Comparison of ENCODE assay signal across 23 cellular contexts in the genomic region with DNA sequence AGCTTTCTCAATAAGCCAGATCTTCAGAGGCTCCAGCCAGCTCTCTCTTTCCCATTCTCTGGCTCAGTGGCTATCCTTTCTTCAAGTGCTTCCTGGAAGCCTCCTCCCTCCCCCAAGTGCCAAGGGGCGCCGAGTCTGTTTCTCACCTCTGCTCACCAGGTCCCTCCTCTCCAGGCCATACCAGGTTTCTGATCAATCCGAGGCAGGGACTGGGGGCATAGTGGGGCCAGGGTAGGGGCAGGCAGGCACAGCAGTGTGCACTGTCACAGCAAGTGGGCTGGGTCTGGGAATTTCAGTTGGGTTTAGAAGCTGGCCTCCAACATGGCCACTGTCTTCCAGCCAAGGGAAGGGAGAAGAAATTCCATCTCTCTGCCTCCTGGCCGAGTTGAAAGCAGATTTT.
"Had no signal": no experiment of that assay in that cellular context is flagged by ENCODE, and none has a peak within 500 bp of the region (broad histone marks: within the 10 kb centered on the region; RNA-seq: fewer than 3 reads in every experiment).

No MANE protein-coding gene starts in this region.

- ATAC-seq: activated CD8-positive, alpha-beta T cell treated with anti-CD3 and anti-CD28 coated beads for 36 hours; activated naive CD8-positive, alpha-beta T cell treated with anti-CD3 and anti-CD28 coated beads, Interleukin-2, amount 50 U/mL, for 24 hours; Panc1 had no signal

- H3K9me2 ChIP-seq: SK-N-SH had no signal

- H3K27ac ChIP-seq: brain microvascular endothelial cell, cardiac muscle cell, KMS-11, SJSA1 had no signal

- H3K27me3 ChIP-seq: brain microvascular endothelial cell, cardiac muscle cell, SJSA1 had no signal

- H3K9me3 ChIP-seq: SJSA1, SK-N-SH had no signal

- H3K9ac ChIP-seq: KMS-11, SK-N-SH had no signal

- H3K4me2 ChIP-seq: KMS-11, SK-N-SH had no signal

- H3K4me3 ChIP-seq: cardiac muscle cell, SJSA1 had no signal

- H3K36me3 ChIP-seq: cardiac muscle cell had no signal

- DNase-seq: activated CD4-positive, alpha-beta T cell treated with anti-CD3 and anti-CD28 coated beads, Interleukin-2, amount 10 ng/mL, durations not matched to agents 24 days and 14 days; activated CD4-positive, alpha-beta T cell treated with anti-CD3 and anti-CD28 coated beads, Interleukin-2, amount 50 U/mL, for 4 hours; activated CD8-positive, alpha-beta T cell treated with anti-CD3 and anti-CD28 coated beads for 36 hours; activated naive CD8-positive, alpha-beta T cell treated with anti-CD3 and anti-CD28 coated beads, Interleukin-2, amount 50 U/mL, for 24 hours; activated T-cell treated with anti-CD3 and anti-CD28 coated beads, Interleukin-2, amount 50 U/mL, for 1 hour; aorta; brain microvascular endothelial cell; NCI-H1092 treated with DMSO at 0.1 percent for 48 hours; NCI-H1417; NCI-H146; NCI-H187; NCI-H2029 treated with DMSO at 0.1 percent for 48 hours; NCI-H2107; NCI-H2171; NCI-H510A; NCI-H526 treated with DMSO at 0.1 percent for 48 hours; NCI-H774; SHP77 treated with DMSO at 0.1 percent for 48 hours; SK-N-SH had no signal
